ENCODE assay signal across 1 cellular context in the genomic region with DNA sequence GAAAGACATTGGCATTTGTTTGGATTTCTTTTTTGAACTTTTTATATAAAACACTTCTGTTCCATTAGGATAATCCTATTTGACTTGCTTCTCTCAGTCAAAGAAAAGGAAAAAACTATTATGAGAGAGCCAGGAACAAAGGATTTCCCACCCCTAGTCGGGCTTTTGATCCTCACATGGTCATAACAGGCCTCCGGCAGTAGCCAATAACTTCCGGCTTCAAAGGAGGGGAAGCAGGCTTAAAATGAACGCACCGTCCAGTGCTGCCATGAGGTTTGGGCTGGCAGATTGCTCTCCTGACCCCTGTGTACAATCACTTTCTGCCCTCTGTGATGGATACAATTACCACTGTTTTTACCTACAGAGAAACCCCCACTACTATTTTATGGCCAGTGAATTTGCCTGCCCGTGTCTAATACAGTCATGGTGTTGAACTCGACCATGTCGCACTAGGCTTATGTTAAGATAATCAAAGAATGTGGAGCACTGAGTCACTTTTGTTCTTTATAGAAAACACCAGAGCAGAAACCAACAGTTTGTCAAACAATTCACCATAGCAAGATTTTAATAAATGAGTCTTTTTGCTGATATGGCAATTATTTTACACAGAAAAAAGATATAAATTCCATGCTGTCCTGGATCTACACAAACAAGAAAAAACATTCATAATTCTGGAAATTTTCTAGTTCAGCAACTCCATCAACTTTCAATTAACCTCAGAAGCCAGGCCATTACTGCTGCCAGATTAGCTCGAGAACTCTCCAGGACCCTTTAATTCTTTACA.
TF ChIP-seq lines count a peak whose summit lies in the region.

No MANE protein-coding gene starts in this region.

TF ChIP-seq in K562, 482 proteins besides CTCF, POLR2A, EP300 and RAD21 (continued from another document):
- TF ChIP-seq, protein P1, sequence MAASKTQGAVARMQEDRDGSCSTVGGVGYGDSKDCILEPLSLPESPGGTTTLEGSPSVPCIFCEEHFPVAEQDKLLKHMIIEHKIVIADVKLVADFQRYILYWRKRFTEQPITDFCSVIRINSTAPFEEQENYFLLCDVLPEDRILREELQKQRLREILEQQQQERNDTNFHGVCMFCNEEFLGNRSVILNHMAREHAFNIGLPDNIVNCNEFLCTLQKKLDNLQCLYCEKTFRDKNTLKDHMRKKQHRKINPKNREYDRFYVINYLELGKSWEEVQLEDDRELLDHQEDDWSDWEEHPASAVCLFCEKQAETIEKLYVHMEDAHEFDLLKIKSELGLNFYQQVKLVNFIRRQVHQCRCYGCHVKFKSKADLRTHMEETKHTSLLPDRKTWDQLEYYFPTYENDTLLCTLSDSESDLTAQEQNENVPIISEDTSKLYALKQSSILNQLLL (CRISPR knock-in tag; IDR thresholded peaks at IDR 0.05; ENCODE audit: borderline replicate concordance) = no peak
- no peak for TF ChIP-seq MYC (IDR thresholded peaks at IDR 0.05; ENCODE audit: low read depth, low read length)
- no peak for TF ChIP-seq MYC (CRISPR knock-in tag; IDR thresholded peaks at IDR 0.05; ENCODE audit: borderline replicate concordance, low read depth)
- TF ChIP-seq, protein P2, sequence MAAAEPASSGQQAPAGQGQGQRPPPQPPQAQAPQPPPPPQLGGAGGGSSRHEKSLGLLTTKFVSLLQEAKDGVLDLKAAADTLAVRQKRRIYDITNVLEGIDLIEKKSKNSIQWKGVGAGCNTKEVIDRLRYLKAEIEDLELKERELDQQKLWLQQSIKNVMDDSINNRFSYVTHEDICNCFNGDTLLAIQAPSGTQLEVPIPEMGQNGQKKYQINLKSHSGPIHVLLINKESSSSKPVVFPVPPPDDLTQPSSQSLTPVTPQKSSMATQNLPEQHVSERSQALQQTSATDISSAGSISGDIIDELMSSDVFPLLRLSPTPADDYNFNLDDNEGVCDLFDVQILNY (CRISPR knock-in tag; IDR thresholded peaks at IDR 0.05) = no peak
TF ChIP-seq in K562: peak in this region for 5.
